Comparison of ENCODE assay signal across 8 cellular contexts in genomic region chr11:64268687-64269379, GRCh38. TPM values are rescaled to one million over a fixed set of nuclear protein-coding genes. Genes with fewer than 3 reads are reported as not detected.
DNase-seq lines count a peak whose midpoint lies in the region; ATAC-seq, FAIRE-seq and TF ChIP-seq lines count a peak whose summit lies in the region.

No MANE protein-coding gene starts in this region.

- H3K27me3 ChIP-seq in A673 (replicated peaks; ENCODE audit: insufficient read depth, low read depth, low read length, poor library complexity) (no peaks in the 10 kb centered on the region), PC-9 (ENCODE audit: insufficient read depth, low read depth) (no peaks in the 10 kb centered on the region), body of pancreas (no peaks in the 10 kb centered on the region)

- TF ChIP-seq POLR2A in GM12891 (IDR thresholded peaks at IDR 0.05; ENCODE audit: low read depth, low read length) = no peak
- TF ChIP-seq POLR2A in body of pancreas (IDR thresholded peaks at IDR 0.05) = no peak

- H3F3A ChIP-seq in PC-9 (ENCODE audit: insufficient read depth, low read depth) = peaks cover 49% of the 10 kb centered on the region

- TF ChIP-seq CTCF in A673 (conservative IDR thresholded peaks at IDR 0.05; ENCODE audit: low read depth, low read length) (no peak), PC-9 (conservative IDR thresholded peaks at IDR 0.05) (no peak), body of pancreas (IDR thresholded peaks at IDR 0.05) (no peak)

- WGBS in body of pancreas, 2 donors = 4 to 5% methylated on average over 9 to 23 of the region's 23 CpGs

- CTCF ChIA-PET in A673 (lab: Charles Lee) (interaction anchor here (1.7 kb wide), 1 partner anchor 86 kb away, joined by 4 read pairs; no protein-coding TSS in a partner anchor), PC-9 (lab: Charles Lee) (interaction anchor here (0.5 to 1.3 kb wide), 5 partner anchors 17 to 1064 kb away, joined by 3 to 7 read pairs (median 5); partner anchors contain the start of gene PRDX5)

- peaks cover 16% of the 10 kb centered on the region for H3K4me1 ChIP-seq in A673 (ENCODE audit: insufficient read depth, low read length, poor library complexity, severe bottlenecking)
- H3K4me1 ChIP-seq in PC-9 (replicated peaks; ENCODE audit: insufficient read depth) = peaks cover 25% of the 10 kb centered on the region
- H3K4me1 ChIP-seq in body of pancreas = peaks cover 41% of the 10 kb centered on the region

- H3K36me3 ChIP-seq in A673 (ENCODE audit: insufficient read depth, low read length, poor library complexity, severe bottlenecking) (peaks cover 19% of the 10 kb centered on the region), PC-9 (ENCODE audit: low read depth) (no peaks in the 10 kb centered on the region), body of pancreas (replicated peaks in 1 of 2; ENCODE audit: insufficient read depth in 1 of 2, low read depth in 2 of 2) (no peaks in the 10 kb centered on the region)

- peak overlapping the region; percentile 91 for H3K4me2 ChIP-seq in PC-9

- H4K20me1 ChIP-seq in PC-9 (ENCODE audit: insufficient read depth) = no peaks in the 10 kb centered on the region

- peak overlapping the region; percentile 94 for H3K27ac ChIP-seq in A673 (ENCODE audit: low read depth, low read length, poor library complexity, severe bottlenecking)
- H3K27ac ChIP-seq in PC-9 = peak overlapping the region; percentile 89
- peak overlapping the region; percentile 95 to 98 (median 96) for H3K27ac ChIP-seq in body of pancreas

- peak overlapping the region; percentile 78 for H2AFZ ChIP-seq in PC-9

- H3K9me3 ChIP-seq in A673 (ENCODE audit: low read depth, low read length, poor library complexity, severe bottlenecking) (no peaks in the 10 kb centered on the region), PC-9 (ENCODE audit: insufficient read depth, low read depth) (no peaks in the 10 kb centered on the region), body of pancreas (no peaks in the 10 kb centered on the region)

- ATAC-seq in HG03108 (IDR thresholded peaks at IDR 0.05; ENCODE audit: unreplicated experiment) (peak; percentile 10), body of pancreas (peak; percentile 3)

- BruUV-seq in A673 (replicated peaks; lab: Mats Ljungman, UMichigan) (no TSS peak), PC-9 (replicated peaks; lab: Mats Ljungman, UMichigan) (no TSS peak)

- POLR2A ChIA-PET in A673 (lab: Charles Lee; ENCODE audit: low non-redundant PET) = no interaction called here
- POLR2A ChIA-PET in PC-9 (lab: Charles Lee; ENCODE audit: unreplicated experiment) = interaction anchor here (0.5 to 0.6 kb wide), 4 partner anchors 17 to 654 kb away, joined by 3 to 13 read pairs (median 4); partner anchors contain the start of genes FKBP2 and PLAAT3

- no peak for FAIRE-seq in GM12891 (lab: Jason Lieb, UNC)

- H3K79me2 ChIP-seq in PC-9 (ENCODE audit: low read depth) = peaks cover 21% of the 10 kb centered on the region

- peak overlapping the region; percentile 78 for H3K4me3 ChIP-seq in A673 (ENCODE audit: low read depth, low read length, poor library complexity, severe bottlenecking)
- H3K4me3 ChIP-seq in PC-9 = peak overlapping the region; percentile 63
- peak overlapping the region; percentile 5 to 53 for H3K4me3 ChIP-seq in body of pancreas

- DNase-seq in A673 (ENCODE audit: low spot score) (peak; percentile 47), GM12891 (ENCODE audit: insufficient read length, low spot score) (no peak), PC-9 (peak; percentile 78 to 88), body of pancreas (peak; percentile 68 to 83 (median 74)), islet precursor cell (peak; percentile 86), superior temporal gyrus (ENCODE audit: extremely low spot score) (no peak)
- DNase-seq in stimulated activated CD4-positive, alpha-beta T cell treated with anti-CD3 and anti-CD28 coated beads, Interleukin-12 subunit alpha, Interleukin-12 subunit beta, amount 100 ng/mL, for 4 hours = peak; percentile 53

- intact Hi-C loops in A673 (cut with micrococcal nuclease; ENCODE audit: unreplicated experiment) = no loop called here
- intact Hi-C loops in PC-9 (cut with micrococcal nuclease; ENCODE audit: unreplicated experiment) = no loop called here
- intact Hi-C loops in body of pancreas (cut with DNase I) = no loop called here

- H3K9me2 ChIP-seq in PC-9 (ENCODE audit: insufficient read depth) = no peaks in the 10 kb centered on the region

TF ChIP-seq in GM12891, 5 proteins besides CTCF, POLR2A, EP300 and RAD21:
- TF ChIP-seq POU2F2 (IDR thresholded peaks at IDR 0.05; ENCODE audit: low read depth, low read length) (no peak), TAF1 (IDR thresholded peaks at IDR 0.05; ENCODE audit: low read depth, low read length) (0 out of 2 replicates have a peak, but pooled peaks have one; percentile 20)

RNA-seq across cellular contexts. Expression of gene BAD, which starts 15.6 kb away (rescaled TPM):
- total RNA-seq in A673 (2021) (48.4 and 62.2 TPM in 2 replicates), PC-9 (2021) (94.3 and 94.4 TPM in 2 replicates), body of pancreas (10 to 100 TPM; 51.1 to 85.9 TPM)
- polyA plus RNA-seq in GM12891 (2012; ENCODE audit: low read depth, missing spikeins) = 37.3 TPM

RNA-seq across cellular contexts. Expression of gene GPR137, which starts 16.8 kb away (rescaled TPM):
- total RNA-seq in A673 (2021) (47.9 and 56.6 TPM in 2 replicates), PC-9 (2021) (72.8 and 110 TPM in 2 replicates), body of pancreas (10 to 100 TPM in 1 of 2 donors, 1 to 10 TPM in 1; 4.4 to 19.4 TPM)
- 25.1 TPM for polyA plus RNA-seq in GM12891 (2012; ENCODE audit: low read depth, missing spikeins)

RNA-seq across cellular contexts. Expression of gene PLCB3, which starts 17.5 kb away (rescaled TPM):
- total RNA-seq in A673 (2021) (45.3 and 51.1 TPM in 2 replicates), PC-9 (2021) (73.2 and 79.6 TPM in 2 replicates), body of pancreas (10 to 100 TPM; 13.8 to 14.5 TPM)
- polyA plus RNA-seq in GM12891 (2012; ENCODE audit: low read depth, missing spikeins) = 3.9 TPM

RNA-seq across cellular contexts. Expression of gene PPP1R14B, which starts 22.1 kb away (rescaled TPM):
- total RNA-seq in A673 (2021) = 378 and 402 TPM in 2 replicates
- 174 TPM for polyA plus RNA-seq in GM12891 (2012; ENCODE audit: low read depth, missing spikeins)
- 385 and 435 TPM in 2 replicates for total RNA-seq in PC-9 (2021)
- 100 to 1,000 TPM in 1 of 2 donors, 10 to 100 TPM in 1; 87.7 to 112 TPM for total RNA-seq in body of pancreas

RNA-seq across cellular contexts. Expression of gene KCNK4, which starts 22.3 kb away (rescaled TPM):
- 0.26 TPM in 1 of 2 replicates, not detected in the other for total RNA-seq in A673 (2021)
- 0.06 TPM for polyA plus RNA-seq in GM12891 (2012; ENCODE audit: low read depth, missing spikeins)
- 0.53 and 0.57 TPM in 2 replicates for total RNA-seq in PC-9 (2021)
- total RNA-seq in body of pancreas = not detected

Comparison
In these comparisons a context has a peak if more than half of its experiments do, and no peak if none do; other contexts are left out.
1. DNase-seq: peak in A673 (single experiment), PC-9 (2 of 2), body of pancreas (4 of 4), islet precursor cell (single experiment) and stimulated activated CD4-positive, alpha-beta T cell treated with anti-CD3 and anti-CD28 coated beads, Interleukin-12 subunit alpha, Interleukin-12 subunit beta, amount 100 ng/mL, for 4 hours (single experiment); none in GM12891 (single experiment) and superior temporal gyrus (single experiment).
2. Peak in every context shown above with its lines, with median percentiles within 50 percentile points of each other: H3K27ac ChIP-seq and H3K4me3 ChIP-seq.